Comparison of ENCODE assay signal across 8 cellular contexts in genomic region chr18:48975817-48976649, GRCh38. TPM values are rescaled to one million over a fixed set of nuclear protein-coding genes. Genes with fewer than 3 reads are reported as not detected.
DNase-seq lines count a peak whose midpoint lies in the region; ATAC-seq and TF ChIP-seq lines count a peak whose summit lies in the region.

No MANE protein-coding gene starts in this region.

- no peak for TF ChIP-seq CTCF in retinal pigment epithelial cell (conservative IDR thresholded peaks at IDR 0.05; ENCODE audit: low read depth, low read length)

- peaks cover 21% of the 10 kb centered on the region for H3K27me3 Mint-ChIP-seq in activated naive CD4-positive, alpha-beta T cell treated with anti-CD3 and anti-CD28 coated beads for 36 hours (ENCODE audit: low read depth)

- peak; percentile 68 for ATAC-seq in GM18907 (IDR thresholded peaks at IDR 0.05; ENCODE audit: unreplicated experiment)
- peak; percentile 54 for ATAC-seq in HG03196 (IDR thresholded peaks at IDR 0.05; ENCODE audit: unreplicated experiment)
- ATAC-seq in left cardiac atrium = peak; percentile 81 to 83

- DNase-seq in ACHN = peak; percentile 72
- DNase-seq in RKO (ENCODE audit: low spot score) = peak; percentile 64
- peak; percentile 63 for DNase-seq in activated naive CD4-positive, alpha-beta T cell treated with anti-CD3 and anti-CD28 coated beads for 36 hours
- peak; percentile 65 for DNase-seq in left cardiac atrium
- no peak for DNase-seq in retinal pigment epithelial cell (ENCODE audit: low read depth)
- no peak for DNase-seq in SW 1271 (lab: John Stamatoyannopoulos, UW)

- H3K4me3 ChIP-seq in retinal pigment epithelial cell (ENCODE audit: low read length) = peak overlapping the region; percentile 63

- CTCF ChIA-PET in activated naive CD4-positive, alpha-beta T cell treated with anti-CD3 and anti-CD28 coated beads for 36 hours (lab: Charles Lee) = no interaction called here

- in situ Hi-C loops in ACHN (cut with HindIII; ENCODE audit: low pct_ligation_motif_present, low pct_unique_long_range_greater_than_20kb, low sequenced_read_pairs) = no loop called here

- H3K4me1 Mint-ChIP-seq in activated naive CD4-positive, alpha-beta T cell treated with anti-CD3 and anti-CD28 coated beads for 36 hours (ENCODE audit: low read depth) = peaks cover 5% of the 10 kb centered on the region

- intact Hi-C loops in activated naive CD4-positive, alpha-beta T cell treated with anti-CD3 and anti-CD28 coated beads for 36 hours (cut with micrococcal nuclease) = loop anchor here (2.0 kb wide), 2 partner anchors 23 to 199 kb away; no protein-coding TSS in a partner anchor
- intact Hi-C loops in left cardiac atrium (cut with DNase I) = no loop called here

- H3K4me3 Mint-ChIP-seq in activated naive CD4-positive, alpha-beta T cell treated with anti-CD3 and anti-CD28 coated beads for 36 hours = peak overlapping the region; percentile 68

- H3K9me3 Mint-ChIP-seq in activated naive CD4-positive, alpha-beta T cell treated with anti-CD3 and anti-CD28 coated beads for 36 hours = no peaks in the 10 kb centered on the region

- H3K36me3 Mint-ChIP-seq in activated naive CD4-positive, alpha-beta T cell treated with anti-CD3 and anti-CD28 coated beads for 36 hours (ENCODE audit: low read depth) = no peaks in the 10 kb centered on the region

- H3K27ac Mint-ChIP-seq in activated naive CD4-positive, alpha-beta T cell treated with anti-CD3 and anti-CD28 coated beads for 36 hours = no peak overlapping the region

RNA-seq across cellular contexts. Expression of gene SMAD7, which starts 25.3 kb away (rescaled TPM):
- total RNA-seq in activated naive CD4-positive, alpha-beta T cell treated with anti-CD3 and anti-CD28 coated beads for 36 hours = 1 to 10 TPM; 5.9 to 7.0 TPM
- 10 to 100 TPM; 17.1 to 49.0 TPM for total RNA-seq in left cardiac atrium

Comparison
In these comparisons a context has a peak if more than half of its experiments do, and no peak if none do; other contexts are left out.
1. DNase-seq: peak in ACHN (single experiment), RKO (single experiment), activated naive CD4-positive, alpha-beta T cell treated with anti-CD3 and anti-CD28 coated beads for 36 hours (single experiment) and left cardiac atrium (single experiment); none in retinal pigment epithelial cell (single experiment) and SW 1271 (0 of 2).
2. Peak in every context shown above with its lines, with median percentiles within 50 percentile points of each other: ATAC-seq.